In genomic region chr3:56923546-56924224, GRCh38 we compare ENCODE assay signal across 10 cellular contexts.
DNase-seq lines count a peak whose midpoint lies in the region; ATAC-seq and TF ChIP-seq lines count a peak whose summit lies in the region.
"Had no signal": no experiment of that assay in that cellular context is flagged by ENCODE, and none has a peak within 500 bp of the region (broad histone marks: within the 10 kb centered on the region; RNA-seq: fewer than 3 reads in every experiment).

No MANE protein-coding gene starts in this region.

- H3K27ac Mint-ChIP-seq in naive B cell = peak overlapping the region in 5 of 6 donors; percentile 39 to 86 (median 85)

- no peaks in the 10 kb centered on the region for H3K27me3 Mint-ChIP-seq in naive B cell

- H3K9me3 Mint-ChIP-seq in naive B cell = no peaks in the 10 kb centered on the region
- H3K9me3 Mint-ChIP-seq: neural crest cell had no signal

- ATAC-seq in naive B cell (ENCODE audit: low read depth in 2 of 2) = peak; percentile 81 to 83
- ATAC-seq in GM21447 (IDR thresholded peaks at IDR 0.05; ENCODE audit: unreplicated experiment) = no peak
- no peak for ATAC-seq in HG03280 (IDR thresholded peaks at IDR 0.05; ENCODE audit: unreplicated experiment)

- H3K4me1 Mint-ChIP-seq in naive B cell = peaks cover 25 to 42% (median 36%) of the 10 kb centered on the region in 3 donors

- POLR2A ChIA-PET in RWPE1 (lab: Yijun Ruan, JAX; ENCODE audit: low non-redundant PET) = no interaction called here

- H3K27ac ChIP-seq in RWPE1 = no peak overlapping the region
- H3K27ac ChIP-seq: KMS-11 had no signal

- TF ChIP-seq CTCF in RWPE1 (conservative IDR thresholded peaks at IDR 0.05; ENCODE audit: low read depth) = no peak

- DNase-seq in EL (peak; percentile 19), RWPE1 (ENCODE audit: low spot score) (peak; percentile 38), dermis blood vessel endothelial cell (peak; percentile 98), naive B cell (peak; percentile 35), NCI-H1105 (lab: John Stamatoyannopoulos, UW) (no peak)
- no peak for DNase-seq in stimulated activated CD4-positive, alpha-beta T cell treated with anti-CD3 and anti-CD28 coated beads, Interleukin-4, amount 100 ng/mL, for 4 hours

- peak overlapping the region in 7 of 8 donors; percentile 6 to 79 (median 73) for H3K4me3 Mint-ChIP-seq in naive B cell
- H3K4me3 Mint-ChIP-seq: neural crest cell had no signal

- CTCF ChIA-PET in RWPE1 (lab: Yijun Ruan, JAX) = no interaction called here

- H3K36me3 Mint-ChIP-seq in naive B cell = no peaks in the 10 kb centered on the region

Comparison
In these comparisons a context has a peak if more than half of its experiments do, and no peak if none do; other contexts are left out.
1. DNase-seq: peak in EL (single experiment), RWPE1 (single experiment), dermis blood vessel endothelial cell (single experiment) and naive B cell (single experiment); none in NCI-H1105 (single experiment) and stimulated activated CD4-positive, alpha-beta T cell treated with anti-CD3 and anti-CD28 coated beads, Interleukin-4, amount 100 ng/mL, for 4 hours (0 of 2).
2. ATAC-seq: peak in naive B cell (2 of 2); none in GM21447 (single experiment) and HG03280 (single experiment).